In genomic region chr13:51444922-51445321, GRCh38 we compare ENCODE assay signal across 10 cellular contexts. TPM values are rescaled to one million over a fixed set of nuclear protein-coding genes. Genes with fewer than 3 reads are reported as not detected.
DNase-seq lines count a peak whose midpoint lies in the region; ATAC-seq, FAIRE-seq and TF ChIP-seq lines count a peak whose summit lies in the region.
"Had no signal": no experiment of that assay in that cellular context is flagged by ENCODE, and none has a peak within 500 bp of the region (broad histone marks: within the 10 kb centered on the region; RNA-seq: fewer than 3 reads in every experiment).

No MANE protein-coding gene starts in this region.

- H3K4me1 Mint-ChIP-seq in CD4-positive, CD25-positive, alpha-beta regulatory T cell, result peaks cover 17 to 26% (median 25%) of the 10 kb centered on the region in 4 donors
- no peaks in the 10 kb centered on the region for H3K4me1 Mint-ChIP-seq in Calu3 (ENCODE audit: low read depth, unreplicated experiment)

- no peak for FAIRE-seq in bronchial epithelial cell (lab: Jason Lieb, UNC)

- no peak overlapping the region for H3K4me3 ChIP-seq in CD4-positive, CD25-positive, alpha-beta regulatory T cell (ENCODE audit: low read depth, low read length)
- no peak overlapping the region for H3K4me3 ChIP-seq in bronchial epithelial cell (ENCODE audit: low read depth, low read length)
- H3K4me3 ChIP-seq: esophagus squamous epithelium had no signal

- no peak overlapping the region for H3K27ac Mint-ChIP-seq in CD4-positive, CD25-positive, alpha-beta regulatory T cell
- H3K27ac Mint-ChIP-seq in Calu3 (ENCODE audit: unreplicated experiment), result no peak overlapping the region

- peak in 2 of 3 donors; percentile 19 to 54 for DNase-seq in CD4-positive, CD25-positive, alpha-beta regulatory T cell
- peak; percentile 26 for DNase-seq in M059J (ENCODE audit: low read depth)
- DNase-seq in bronchial epithelial cell (ENCODE audit: low read depth), result peak; percentile 39
- DNase-seq in myocyte (ENCODE audit: low read depth), result peak; percentile 24
- DNase-seq in NCI-H2196 treated with DMSO at 0.1 percent for 48 hours (lab: John Stamatoyannopoulos, UW; ENCODE audit: unreplicated experiment), result no peak
- DNase-seq in activated CD4-positive, alpha-beta T cell treated with anti-CD3 and anti-CD28 coated beads, Interleukin-2, amount 50 U/mL, for 1 hour, result no peak
- no peak for DNase-seq in Calu3
- DNase-seq: esophagus squamous epithelium, NCI-H69 had no signal

- no peak overlapping the region for H3K27ac ChIP-seq in CD4-positive, CD25-positive, alpha-beta regulatory T cell (ENCODE audit: insufficient read depth, low read length, poor library complexity, severe bottlenecking)
- H3K27ac ChIP-seq: esophagus squamous epithelium had no signal

- H3K9me3 Mint-ChIP-seq in CD4-positive, CD25-positive, alpha-beta regulatory T cell, result no peaks in the 10 kb centered on the region
- H3K9me3 Mint-ChIP-seq in Calu3 (ENCODE audit: low read depth, unreplicated experiment), result no peaks in the 10 kb centered on the region

- CTCF ChIA-PET in Calu3 (lab: Charles Lee), result interaction anchor here (2.6 kb wide), 1 partner anchor 353 kb away, joined by 12 read pairs; no protein-coding TSS in a partner anchor

- H3K4me3 Mint-ChIP-seq in CD4-positive, CD25-positive, alpha-beta regulatory T cell, result no peak overlapping the region
- no peak overlapping the region for H3K4me3 Mint-ChIP-seq in Calu3 (ENCODE audit: low read depth, unreplicated experiment)

- TF ChIP-seq CTCF in bronchial epithelial cell (IDR thresholded peaks at IDR 0.05; ENCODE audit: insufficient read depth, low read length, severe bottlenecking), result no peak
- TF ChIP-seq CTCF in Calu3 (IDR thresholded peaks at IDR 0.05; ENCODE audit: unreplicated experiment), result no peak

- no peaks in the 10 kb centered on the region for H3K27me3 Mint-ChIP-seq in CD4-positive, CD25-positive, alpha-beta regulatory T cell
- no peaks in the 10 kb centered on the region for H3K27me3 Mint-ChIP-seq in Calu3 (ENCODE audit: unreplicated experiment)

- BruUV-seq in Calu3 (replicated peaks; lab: Mats Ljungman, UMichigan), result no TSS peak

- no peak for ATAC-seq in CD4-positive, CD25-positive, alpha-beta regulatory T cell (ENCODE audit: low read depth in 2 of 2)
- ATAC-seq in HG03342 (IDR thresholded peaks at IDR 0.05; ENCODE audit: unreplicated experiment), result no peak

- peaks cover 8% of the 10 kb centered on the region for H3K4me1 ChIP-seq in CD4-positive, CD25-positive, alpha-beta regulatory T cell (ENCODE audit: control insufficient read depth, insufficient read depth, low read length, poor library complexity, severe bottlenecking)

- no peaks in the 10 kb centered on the region for H3K9me3 ChIP-seq in CD4-positive, CD25-positive, alpha-beta regulatory T cell (ENCODE audit: control insufficient read depth in 2 of 2, low read length in 2 of 2)
- H3K9me3 ChIP-seq: esophagus squamous epithelium had no signal

- H3K36me3 Mint-ChIP-seq in CD4-positive, CD25-positive, alpha-beta regulatory T cell, result peaks cover 6% of the 10 kb centered on the region
- H3K36me3 Mint-ChIP-seq in Calu3 (ENCODE audit: insufficient read depth, unreplicated experiment), result no peaks in the 10 kb centered on the region

- intact Hi-C loops in Calu3 (cut with micrococcal nuclease; ENCODE audit: unreplicated experiment), result no loop called here

- H3K36me3 ChIP-seq in CD4-positive, CD25-positive, alpha-beta regulatory T cell (ENCODE audit: control insufficient read depth, insufficient read depth, low read length), result peaks cover 11% of the 10 kb centered on the region
- H3K36me3 ChIP-seq in bronchial epithelial cell (ENCODE audit: control insufficient read depth, insufficient read depth, low read length), result no peaks in the 10 kb centered on the region

- no peaks in the 10 kb centered on the region for H3K27me3 ChIP-seq in CD4-positive, CD25-positive, alpha-beta regulatory T cell (ENCODE audit: control insufficient read depth, insufficient read depth, low read length)
- H3K27me3 ChIP-seq in bronchial epithelial cell (ENCODE audit: control insufficient read depth, insufficient read depth, low read length), result no peaks in the 10 kb centered on the region
- H3K27me3 ChIP-seq: esophagus squamous epithelium had no signal

RNA-seq across cellular contexts. Expression of gene INTS6, which starts 7.9 kb away (rescaled TPM):
- 62.0 TPM for total RNA-seq in CD4-positive, CD25-positive, alpha-beta regulatory T cell
- 10 to 100 TPM; 19.3 to 24.9 (median 20.9) TPM for polyA plus RNA-seq in CD4-positive, CD25-positive, alpha-beta regulatory T cell
- total RNA-seq in M059J (2014; rRNA removed; shearing (Covaris generic)), result 27.6 and 35.2 TPM in 2 replicates
- 44.5 and 68.7 TPM in 2 replicates for total RNA-seq in bronchial epithelial cell
- 38.2 and 42.6 TPM in 2 replicates for total RNA-seq in myocyte
- 15.7 TPM for polyA plus RNA-seq in myocyte (2012)
- 25.3 and 27.1 TPM in 2 replicates for total RNA-seq in Calu3 (2022)

Comparison
In these comparisons a context has a peak if more than half of its experiments do, and no peak if none do; other contexts are left out.
1. DNase-seq: peak in CD4-positive, CD25-positive, alpha-beta regulatory T cell (2 of 3), M059J (single experiment), bronchial epithelial cell (single experiment) and myocyte (single experiment); none in NCI-H2196 treated with DMSO at 0.1 percent for 48 hours (single experiment), activated CD4-positive, alpha-beta T cell treated with anti-CD3 and anti-CD28 coated beads, Interleukin-2, amount 50 U/mL, for 1 hour (single experiment) and Calu3 (single experiment).